Comparison of ENCODE assay signal across 21 cellular contexts in the genomic region with DNA sequence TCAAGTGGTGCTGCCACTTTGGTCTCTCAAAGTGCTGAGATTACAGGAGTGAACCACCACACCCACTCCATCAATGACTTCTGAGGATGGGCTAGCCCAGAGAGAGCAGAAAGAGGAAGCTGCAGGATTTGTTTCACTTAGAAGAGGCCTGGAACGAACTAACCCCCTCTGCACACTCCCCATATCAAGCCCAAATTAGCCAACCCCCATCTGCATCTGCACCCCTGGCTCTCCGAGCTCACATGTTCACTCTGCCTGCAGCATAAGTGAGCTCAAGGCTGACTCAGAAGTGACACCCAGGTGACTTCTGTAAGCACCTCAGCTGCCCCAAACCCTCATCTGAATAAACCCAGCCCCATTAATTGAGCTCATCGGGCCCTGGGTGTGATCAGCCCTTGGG. TPM values are rescaled to one million over a fixed set of nuclear protein-coding genes. Genes with fewer than 3 reads are reported as not detected.
"Had no signal": no experiment of that assay in that cellular context is flagged by ENCODE, and none has a peak within 500 bp of the region (broad histone marks: within the 10 kb centered on the region; RNA-seq: fewer than 3 reads in every experiment).

No MANE protein-coding gene starts in this region.

- H3K4me3 Mint-ChIP-seq: effector memory CD8-positive, alpha-beta T cell; naive B cell; nephron; stimulated activated naive CD8-positive, alpha-beta T cell treated with anti-CD3 and anti-CD28 coated beads, Interleukin-15, Interleukin-2, amounts not matched to agents 100 ng/mL and 50 ng/mL, for 24 hours had no signal

- H3K27me3 ChIP-seq: pancreas, testis had no signal

- H3K27ac Mint-ChIP-seq: effector memory CD8-positive, alpha-beta T cell; naive B cell; nephron; progenitor cell of endocrine pancreas; stimulated activated naive CD8-positive, alpha-beta T cell treated with anti-CD3 and anti-CD28 coated beads, Interleukin-15, Interleukin-2, amounts not matched to agents 100 ng/mL and 50 ng/mL, for 24 hours had no signal

- H3K4me3 ChIP-seq: esophagus squamous epithelium, gastroesophageal sphincter, lung, pancreas, testis, tibial nerve had no signal

- H3K9me3 Mint-ChIP-seq: effector memory CD8-positive, alpha-beta T cell; nephron; stimulated activated naive CD8-positive, alpha-beta T cell treated with anti-CD3 and anti-CD28 coated beads, Interleukin-15, Interleukin-2, amounts not matched to agents 100 ng/mL and 50 ng/mL, for 24 hours had no signal

- DNase-seq: effector memory CD8-positive, alpha-beta T cell; esophagus squamous epithelium; foreskin fibroblast; glutamatergic neuron; islet precursor cell; left ventricle myocardium superior; mesendoderm; naive B cell; occipital lobe; pancreas; right cardiac atrium; small intestine; stimulated activated CD4-positive, alpha-beta T cell treated with anti-CD3 and anti-CD28 coated beads, Interleukin-12 subunit alpha, Interleukin-12 subunit beta, amount 100 ng/mL, for 4 hours; testis had no signal

- H3K9me3 ChIP-seq: esophagus squamous epithelium, gastroesophageal sphincter, pancreas, testis, tibial nerve had no signal

- ATAC-seq: effector memory CD8-positive, alpha-beta T cell; gastroesophageal sphincter; left ventricle myocardium superior; pancreas; right cardiac atrium had no signal

- H3K27ac ChIP-seq: epithelial cell of prostate, gastroesophageal sphincter, pancreas, testis, tibial nerve had no signal

- H3K4me1 Mint-ChIP-seq: nephron had no signal

- H3K36me3 ChIP-seq: gastroesophageal sphincter, pancreas, tibial nerve had no signal

RNA-seq across cellular contexts. Expression of a gene that starts 4.8 kb away (rescaled TPM):
- total RNA-seq: right cardiac atrium had no signal
